Comparison of ENCODE assay signal across 33 cellular contexts in the genomic region with DNA sequence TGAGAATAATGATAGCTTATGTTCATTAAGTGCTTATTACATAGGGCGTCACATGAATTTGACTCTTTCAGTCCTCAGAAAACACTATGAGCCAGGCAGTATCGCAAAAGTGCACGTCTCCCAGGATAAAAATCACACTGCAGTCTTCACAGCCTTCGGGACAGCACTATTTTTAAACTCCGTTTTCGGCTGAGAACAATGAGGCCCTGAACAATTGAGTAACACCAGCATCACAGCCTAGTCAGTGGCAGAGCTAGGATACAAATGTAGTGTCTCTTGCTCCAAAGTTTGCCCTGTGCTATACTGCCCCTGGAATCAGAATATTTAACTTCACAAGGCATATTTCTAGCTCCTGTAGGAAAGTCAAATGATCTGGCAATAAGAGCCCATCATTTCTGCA.
"Had no signal": no experiment of that assay in that cellular context is flagged by ENCODE, and none has a peak within 500 bp of the region (broad histone marks: within the 10 kb centered on the region; RNA-seq: fewer than 3 reads in every experiment).

No MANE protein-coding gene starts in this region.

- H3K36me3 Mint-ChIP-seq: activated CD8-positive, alpha-beta memory T cell treated with anti-CD3 and anti-CD28 coated beads, Interleukin-2, amount 10 ng/mL, durations not matched to agents 7 days and 5 days; activated naive CD8-positive, alpha-beta T cell treated with anti-CD3 and anti-CD28 coated beads for 36 hours had no signal

- H3K36me3 ChIP-seq: brain microvascular endothelial cell, WERI-Rb-1 had no signal

- H3K27ac ChIP-seq: brain microvascular endothelial cell, WERI-Rb-1 had no signal

- H3K27ac Mint-ChIP-seq: activated CD4-positive, alpha-beta memory T cell treated with anti-CD3 and anti-CD28 coated beads, Interleukin-2, amount 10 ng/mL, durations not matched to agents 7 days and 5 days; activated CD8-positive, alpha-beta memory T cell treated with anti-CD3 and anti-CD28 coated beads, Interleukin-2, amount 10 ng/mL, durations not matched to agents 7 days and 5 days; activated naive CD8-positive, alpha-beta T cell treated with anti-CD3 and anti-CD28 coated beads for 36 hours; activated T-cell treated with anti-CD3 and anti-CD28 coated beads, Interleukin-2, amount 50 U/mL, for 72 hours; activated T-helper 17 cell treated with anti-CD3 and anti-CD28 coated beads, Interleukin-2, amount 50 U/mL, for 72 hours had no signal

- H3K4me3 Mint-ChIP-seq: activated CD4-positive, alpha-beta memory T cell treated with anti-CD3 and anti-CD28 coated beads, Interleukin-2, amount 10 ng/mL, durations not matched to agents 7 days and 5 days; activated CD8-positive, alpha-beta memory T cell treated with anti-CD3 and anti-CD28 coated beads, Interleukin-2, amount 10 ng/mL, durations not matched to agents 7 days and 5 days; activated naive CD8-positive, alpha-beta T cell treated with anti-CD3 and anti-CD28 coated beads for 36 hours; activated T-cell treated with anti-CD3 and anti-CD28 coated beads, Interleukin-2, amount 50 U/mL, for 72 hours; activated T-helper 17 cell treated with anti-CD3 and anti-CD28 coated beads, Interleukin-2, amount 50 U/mL, for 72 hours; central memory CD8-positive, alpha-beta T cell had no signal

- H3K4me1 Mint-ChIP-seq: activated CD4-positive, alpha-beta memory T cell treated with anti-CD3 and anti-CD28 coated beads, Interleukin-2, amount 10 ng/mL, durations not matched to agents 7 days and 5 days; activated CD8-positive, alpha-beta memory T cell treated with anti-CD3 and anti-CD28 coated beads, Interleukin-2, amount 10 ng/mL, durations not matched to agents 7 days and 5 days; activated naive CD8-positive, alpha-beta T cell treated with anti-CD3 and anti-CD28 coated beads for 36 hours; activated T-helper 17 cell treated with anti-CD3 and anti-CD28 coated beads, Interleukin-2, amount 50 U/mL, for 72 hours; central memory CD8-positive, alpha-beta T cell had no signal

- DNase-seq: activated CD4-positive, alpha-beta memory T cell treated with anti-CD3 and anti-CD28 coated beads, Interleukin-2, amount 10 ng/mL, durations not matched to agents 7 days and 5 days; activated CD4-positive, alpha-beta T cell treated with anti-CD3 and anti-CD28 coated beads for 1 hour; activated CD4-positive, alpha-beta T cell treated with anti-CD3 and anti-CD28 coated beads for 48 hours; activated CD4-positive, CD25-positive, alpha-beta regulatory T cell; activated CD8-positive, alpha-beta memory T cell treated with anti-CD3 and anti-CD28 coated beads for 24 hours; activated CD8-positive, alpha-beta memory T cell treated with anti-CD3 and anti-CD28 coated beads, Interleukin-2, amount 10 ng/mL, durations not matched to agents 7 days and 5 days; activated CD8-positive, alpha-beta memory T cell treated with anti-CD3 and anti-CD28 coated beads, Interleukin-2, amount 50 U/mL, for 48 hours; activated effector memory CD4-positive, alpha-beta T cell treated with anti-CD3 and anti-CD28 coated beads, Interleukin-2, amount 50 U/mL, for 16 hours; activated naive CD4-positive, alpha-beta T cell; activated naive CD4-positive, alpha-beta T cell treated with anti-CD3 and anti-CD28 coated beads, Interleukin-2, amount 50 U/mL, for 16 hours; activated naive CD8-positive, alpha-beta T cell treated with anti-CD3 and anti-CD28 coated beads for 36 hours; activated T-cell treated with anti-CD3 and anti-CD28 coated beads, Interleukin-2, amount 50 U/mL, for 72 hours; amniotic stem cell; aorta; brain microvascular endothelial cell; Karpas-422; KBM-7; NCI-H1105; NCI-H1417 treated with DMSO at 0.1 percent for 48 hours; NCI-H187 treated with DMSO at 0.1 percent for 48 hours; NCI-H2171 treated with DMSO at 0.1 percent for 48 hours; NCI-H2227 treated with DMSO at 0.1 percent for 48 hours; NCI-H446; NCI-H510A treated with DMSO at 0.1 percent for 48 hours; NCI-H526 treated with DMSO at 0.1 percent for 48 hours; RPMI8226; SW 1271; T-helper 1 cell; T1000; WERI-Rb-1 had no signal

- H3K27me3 Mint-ChIP-seq: activated CD4-positive, alpha-beta memory T cell treated with anti-CD3 and anti-CD28 coated beads, Interleukin-2, amount 10 ng/mL, durations not matched to agents 7 days and 5 days; activated CD8-positive, alpha-beta memory T cell treated with anti-CD3 and anti-CD28 coated beads, Interleukin-2, amount 10 ng/mL, durations not matched to agents 7 days and 5 days; activated naive CD8-positive, alpha-beta T cell treated with anti-CD3 and anti-CD28 coated beads for 36 hours; activated T-helper 17 cell treated with anti-CD3 and anti-CD28 coated beads, Interleukin-2, amount 50 U/mL, for 72 hours; central memory CD8-positive, alpha-beta T cell had no signal

- ATAC-seq: activated CD8-positive, alpha-beta memory T cell treated with anti-CD3 and anti-CD28 coated beads, Interleukin-2, amount 10 ng/mL, durations not matched to agents 7 days and 5 days; activated T-cell treated with anti-CD3 and anti-CD28 coated beads, Interleukin-2, amount 50 U/mL, for 72 hours; activated T-helper 17 cell treated with anti-CD3 and anti-CD28 coated beads, Interleukin-2, amount 50 U/mL, for 72 hours; Panc1 had no signal

- H3K27me3 ChIP-seq: brain microvascular endothelial cell had no signal
